In the genomic region with DNA sequence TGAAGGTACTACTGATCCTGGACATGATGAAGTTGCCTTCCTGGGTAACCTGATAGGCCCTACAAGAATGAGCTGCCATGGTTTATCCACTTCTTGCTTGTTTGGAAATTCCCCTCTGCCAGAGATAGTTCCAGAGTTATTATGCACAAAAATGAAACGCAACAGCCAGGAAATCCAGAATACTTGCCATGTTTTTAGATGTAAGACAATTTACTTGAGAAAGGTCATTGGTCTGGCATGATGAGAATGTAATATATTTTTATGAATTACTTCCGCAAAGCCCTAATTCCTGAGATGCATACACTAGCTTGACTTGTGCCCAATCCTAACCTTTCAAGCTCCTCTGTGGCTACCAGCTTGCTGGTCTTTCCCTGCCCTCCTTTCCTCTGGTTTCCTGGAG, we compare ENCODE assay signal across 24 cellular contexts. TPM values are rescaled to one million over a fixed set of nuclear protein-coding genes. Genes with fewer than 3 reads are reported as not detected.
DNase-seq lines count a peak whose midpoint lies in the region; ATAC-seq, FAIRE-seq and TF ChIP-seq lines count a peak whose summit lies in the region.
"Had no signal": no experiment of that assay in that cellular context is flagged by ENCODE, and none has a peak within 500 bp of the region (broad histone marks: within the 10 kb centered on the region; RNA-seq: fewer than 3 reads in every experiment).

No MANE protein-coding gene starts in this region.

- peak overlapping the region; percentile 61 for H2AFZ ChIP-seq in endothelial cell of umbilical vein (ENCODE audit: low read depth, low read length)
- H2AFZ ChIP-seq in trophoblast cell (ENCODE audit: insufficient read depth, low read length, poor library complexity): no peak overlapping the region

- H3K27ac ChIP-seq in SJSA1 (peak overlapping the region; percentile 34; the same call in 1 of the 2 replicates), endothelial cell of umbilical vein (ENCODE audit: insufficient read depth, low read depth, low read length) (no peak overlapping the region), trophoblast cell (ENCODE audit: low read depth, low read length) (no peak overlapping the region)
- H3K27ac ChIP-seq: cardiac muscle cell, upper lobe of left lung had no signal

- no peak for TF ChIP-seq CTCF in endothelial cell of umbilical vein (IDR thresholded peaks at IDR 0.05; ENCODE audit: extremely low read depth in 1 of 2, insufficient read depth in 1 of 2, low read depth in 1 of 2, low read length in 2 of 2)

- H3K4me1 ChIP-seq in SJSA1 (replicated peaks) (peaks cover 55% of the 10 kb centered on the region), endothelial cell of umbilical vein (ENCODE audit: control insufficient read depth, extremely low read depth, insufficient read depth, low read length) (peaks cover 11% of the 10 kb centered on the region), trophoblast cell (ENCODE audit: control insufficient read depth in 1 of 2, insufficient read depth in 2 of 2, low read length in 2 of 2) (no peaks in the 10 kb centered on the region)
- H3K4me1 ChIP-seq: upper lobe of left lung had no signal

- H2BK12ac ChIP-seq in trophoblast cell (ENCODE audit: low read length): no peak overlapping the region

- H4K12ac ChIP-seq in trophoblast cell (ENCODE audit: low read depth, low read length): no peak overlapping the region

- H4K8ac ChIP-seq in trophoblast cell (ENCODE audit: low read depth, low read length): no peak overlapping the region

- no peak overlapping the region for H3K9ac ChIP-seq in endothelial cell of umbilical vein (replicated peaks; ENCODE audit: extremely low read depth, insufficient read depth, low read length)
- H3K9ac ChIP-seq in trophoblast cell (ENCODE audit: low read length): no peak overlapping the region

- H2BK5ac ChIP-seq in trophoblast cell (ENCODE audit: low read depth, low read length, poor library complexity): no peak overlapping the region

- H4K20me1 ChIP-seq in endothelial cell of umbilical vein (replicated peaks; ENCODE audit: control insufficient read depth, extremely low read depth, insufficient read depth, low read length): no peaks in the 10 kb centered on the region

- H3K79me2 ChIP-seq in endothelial cell of umbilical vein (ENCODE audit: control insufficient read depth, insufficient read depth, low read length) (no peaks in the 10 kb centered on the region), trophoblast cell (ENCODE audit: control insufficient read depth, insufficient read depth, low read length, poor library complexity) (no peaks in the 10 kb centered on the region)

- H2BK120ac ChIP-seq in trophoblast cell (ENCODE audit: insufficient read depth, low read length, poor library complexity): no peak overlapping the region

- H3K23ac ChIP-seq in trophoblast cell (ENCODE audit: low read length): no peak overlapping the region

- H3K4me3 ChIP-seq in SJSA1 (no peak overlapping the region), endothelial cell of umbilical vein (replicated peaks in 1 of 3; ENCODE audit: insufficient read depth in 1 of 3, low read depth in 1 of 3, low read length in 3 of 3) (no peak overlapping the region), trophoblast cell (ENCODE audit: low read depth, low read length) (no peak overlapping the region)
- H3K4me3 ChIP-seq: cardiac muscle cell, skin epidermis, upper lobe of left lung had no signal

- no peak for TF ChIP-seq POLR2A in endothelial cell of umbilical vein (IDR thresholded peaks at IDR 0.05; ENCODE audit: low read depth, low read length)

- H3K27me3 ChIP-seq in SJSA1 (replicated peaks): no peaks in the 10 kb centered on the region
- H3K27me3 ChIP-seq in endothelial cell of umbilical vein (ENCODE audit: control insufficient read depth in 2 of 2, insufficient read depth in 2 of 2, low read length in 2 of 2): no peaks in the 10 kb centered on the region
- no peaks in the 10 kb centered on the region for H3K27me3 ChIP-seq in trophoblast cell (ENCODE audit: insufficient read depth, low read length)
- H3K27me3 ChIP-seq: BE2C, cardiac muscle cell, upper lobe of left lung had no signal

- H3K9me1 ChIP-seq in endothelial cell of umbilical vein (replicated peaks; ENCODE audit: control insufficient read depth, extremely low read depth, insufficient read depth, low read length): no peaks in the 10 kb centered on the region

- H3K4ac ChIP-seq in trophoblast cell (ENCODE audit: low read depth, low read length): no peak overlapping the region

- DNase-seq in ELR (ENCODE audit: low read depth): peak; percentile 43
- DNase-seq in SJSA1 (ENCODE audit: low read depth in 1 of 2, low spot score in 2 of 2): peak in 1 of 2 experiments; percentile 39
- DNase-seq in endothelial cell of umbilical vein (ENCODE audit: low read depth, low spot score): peak; percentile 29
- peak; percentile 63 to 96 for DNase-seq in trophoblast cell
- DNase-seq in activated CD4-positive, alpha-beta T cell treated with anti-CD3 and anti-CD28 coated beads, Interleukin-2, amount 50 U/mL, for 1 hour: no peak
- no peak for DNase-seq in left ventricle myocardium superior
- no peak for DNase-seq in DMS153 treated with DMSO at 0.1 percent for 48 hours (lab: John Stamatoyannopoulos, UW; ENCODE audit: unreplicated experiment)
- DNase-seq: activated CD4-positive, alpha-beta T cell treated with anti-CD3 and anti-CD28 coated beads for 4 hours; activated naive CD8-positive, alpha-beta T cell treated with anti-CD3 and anti-CD28 coated beads for 36 hours; BE2C; COR-L47; left cardiac atrium; NCI-H1694; NCI-H748 treated with DMSO at 0.1 percent for 48 hours; nephron progenitor cell; stimulated activated CD4-positive, alpha-beta T cell treated with anti-CD3 and anti-CD28 coated beads, Interleukin-2, amount 100 ng/mL, for 48 hours; stimulated activated naive CD8-positive, alpha-beta T cell treated with anti-CD3 and anti-CD28 coated beads, Interleukin-15, amount 100 ng/mL, for 72 hours; T-cell; upper lobe of left lung had no signal

- dilution Hi-C loops in endothelial cell of umbilical vein (cut with MboI; ENCODE audit: extremely low pct_ligation_motif_present, low sequenced_read_pairs): no loop called here

- BruUV-seq in endothelial cell of umbilical vein (replicated peaks; lab: Mats Ljungman, UMichigan): no TSS peak

- no peaks in the 10 kb centered on the region for H3K79me1 ChIP-seq in trophoblast cell (ENCODE audit: low read length)

- intact Hi-C loops in endothelial cell of umbilical vein (cut with micrococcal nuclease): no loop called here
- intact Hi-C loops in left ventricle myocardium superior (cut with micrococcal nuclease): no loop called here

- POLR2A ChIA-PET in endothelial cell of umbilical vein (lab: Charles Lee): no interaction called here

- H3K18ac ChIP-seq in trophoblast cell (ENCODE audit: low read length): no peak overlapping the region

- H3K14ac ChIP-seq in trophoblast cell (ENCODE audit: low read length): no peak overlapping the region

- no peak overlapping the region for H4K91ac ChIP-seq in trophoblast cell (ENCODE audit: low read depth, low read length)

- WGBS in trophoblast cell (ENCODE audit: extremely low coverage, insufficient coverage, insufficient read length): no CpG with 5 or more reads among the region's 2 CpGs

- H2AK5ac ChIP-seq in trophoblast cell (ENCODE audit: low read length): no peak overlapping the region

- H3K36me3 ChIP-seq in SJSA1 (no peaks in the 10 kb centered on the region), endothelial cell of umbilical vein (ENCODE audit: control insufficient read depth in 2 of 2, extremely low read depth in 1 of 2, insufficient read depth in 2 of 2, low read length in 2 of 2) (no peaks in the 10 kb centered on the region), trophoblast cell (ENCODE audit: control insufficient read depth in 1 of 2, insufficient read depth in 2 of 2, low read length in 2 of 2) (no peaks in the 10 kb centered on the region)
- H3K36me3 ChIP-seq: BE2C, cardiac muscle cell, upper lobe of left lung had no signal

- CTCF ChIA-PET in endothelial cell of umbilical vein (lab: Charles Lee): interaction anchor here (0.9 to 3.3 kb wide), 7 partner anchors 15 to 61 kb away, joined by 3 to 17 read pairs (median 4); partner anchors contain the start of gene NT5E

- H3K9me3 ChIP-seq in SJSA1 (replicated peaks) (peaks cover 13% of the 10 kb centered on the region), endothelial cell of umbilical vein (replicated peaks; ENCODE audit: control insufficient read depth, insufficient read depth, low read length) (no peaks in the 10 kb centered on the region), trophoblast cell (ENCODE audit: insufficient read depth, low read depth, low read length) (peaks cover 2% of the 10 kb centered on the region)

- FAIRE-seq in endothelial cell of umbilical vein (lab: Jason Lieb, UNC): no peak
- FAIRE-seq: GM18507 had no signal

- ATAC-seq in HG02852 (IDR thresholded peaks at IDR 0.05; ENCODE audit: unreplicated experiment): no peak
- ATAC-seq in left ventricle myocardium superior: no peak
- ATAC-seq: activated T-helper 17 cell treated with anti-CD3 and anti-CD28 coated beads, Interleukin-2, amount 50 U/mL, for 72 hours; left cardiac atrium; stimulated activated naive CD8-positive, alpha-beta T cell treated with anti-CD3 and anti-CD28 coated beads, Interleukin-15, amount 100 ng/mL, for 72 hours; T-cell had no signal

- no peak overlapping the region for H3K4me2 ChIP-seq in endothelial cell of umbilical vein (ENCODE audit: insufficient read depth, low read length)
- no peak overlapping the region for H3K4me2 ChIP-seq in trophoblast cell (ENCODE audit: low read length)

TF ChIP-seq in endothelial cell of umbilical vein, 7 proteins besides CTCF, POLR2A, EP300 and RAD21 (continues in another document):
- no peak for TF ChIP-seq FOS (IDR thresholded peaks at IDR 0.05; ENCODE audit: borderline replicate concordance, insufficient read depth, low read length)
- no peak for TF ChIP-seq POLR2AphosphoS5 (IDR thresholded peaks at IDR 0.05; ENCODE audit: insufficient read depth, low read depth, low read length)
- no peak for TF ChIP-seq MYC (IDR thresholded peaks at IDR 0.05; ENCODE audit: low read depth, low read length)
- TF ChIP-seq EZH2 (IDR thresholded peaks at IDR 0.05; ENCODE audit: borderline replicate concordance, low read depth, low read length, severe bottlenecking): no peak

RNA-seq across cellular contexts. Expression of gene NT5E, which starts 27.9 kb away (rescaled TPM):
- 37.3 and 51.2 TPM in 2 replicates for total RNA-seq in SJSA1 (2014; rRNA removed; shearing (Covaris generic))
- total RNA-seq in endothelial cell of umbilical vein: 48.2 and 115 TPM in 2 replicates
- 59.3 and 110 TPM in 2 replicates for polyA plus RNA-seq in endothelial cell of umbilical vein
- polyA plus RNA-seq in endothelial cell of umbilical vein (2011; cell fraction: cytosol; rRNA removed): 59.9 and 64.0 TPM in 2 replicates
- 35.1 and 40.4 TPM in 2 replicates for polyA plus RNA-seq in endothelial cell of umbilical vein (2011; cell fraction: nucleus; rRNA removed)
- polyA plus RNA-seq in endothelial cell of umbilical vein (2012): 47.0 and 83.3 TPM in 2 replicates
- 78.0 and 90.7 TPM in 2 replicates for polyA minus RNA-seq in endothelial cell of umbilical vein
- 4.2 TPM for polyA minus RNA-seq in endothelial cell of umbilical vein (2011; cell fraction: cytosol; rRNA and poly(A)+ RNA removed)
- 41.8 and 43.6 TPM in 2 replicates for polyA minus RNA-seq in endothelial cell of umbilical vein (2011; cell fraction: nucleus; rRNA and poly(A)+ RNA removed)
- 0.22 and 0.33 TPM in 2 replicates for polyA plus RNA-seq in trophoblast cell (2013)
- 6.0 TPM for total RNA-seq in left ventricle myocardium superior

Comparison
In these comparisons a context has a peak if more than half of its experiments do, and no peak if none do; other contexts are left out.
1. DNase-seq: peak in ELR (single experiment), endothelial cell of umbilical vein (single experiment) and trophoblast cell (2 of 2); none in activated CD4-positive, alpha-beta T cell treated with anti-CD3 and anti-CD28 coated beads, Interleukin-2, amount 50 U/mL, for 1 hour (single experiment), left ventricle myocardium superior (single experiment) and DMS153 treated with DMSO at 0.1 percent for 48 hours (single experiment).